ENCODE assay signal across 21 cellular contexts in the genomic region with DNA sequence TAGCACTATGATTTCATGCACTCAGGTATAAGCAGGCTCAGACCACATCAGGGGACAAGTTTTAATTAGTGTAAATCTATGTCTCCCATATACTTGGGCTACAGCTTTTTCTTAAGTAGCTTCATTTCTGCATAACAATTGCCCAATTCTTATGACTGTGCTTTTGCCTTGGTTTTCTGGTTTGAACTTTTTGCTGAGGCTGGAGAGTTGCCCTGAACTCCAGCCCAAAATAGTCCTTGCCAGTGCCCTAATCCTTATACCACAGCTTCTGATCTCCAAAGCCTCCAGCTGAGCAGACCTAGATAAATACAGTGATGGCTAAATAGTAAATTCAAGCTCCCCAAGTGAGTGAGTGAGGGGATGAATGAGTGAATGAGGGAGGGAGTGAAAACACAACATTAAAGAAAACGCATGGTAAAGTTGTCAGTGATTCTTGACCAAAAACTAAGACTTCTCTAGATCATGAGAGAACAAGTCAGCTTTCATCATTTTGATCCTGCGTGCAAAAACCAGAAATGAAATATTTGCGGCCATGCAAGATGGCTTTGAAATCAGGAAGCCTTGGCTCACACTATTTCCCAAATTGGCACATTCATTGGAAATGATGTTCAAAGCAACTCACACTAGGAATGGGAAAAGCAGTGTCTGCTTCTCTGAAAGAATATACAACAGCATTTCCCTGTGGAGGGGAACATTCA.
DNase-seq lines count a peak whose midpoint lies in the region; ATAC-seq and TF ChIP-seq lines count a peak whose summit lies in the region.
"Had no signal": no experiment of that assay in that cellular context is flagged by ENCODE, and none has a peak within 500 bp of the region (broad histone marks: within the 10 kb centered on the region; RNA-seq: fewer than 3 reads in every experiment).

No MANE protein-coding gene starts in this region.

- H3K27ac ChIP-seq in smooth muscle cell (ENCODE audit: low read depth), result no peak overlapping the region
- H3K27ac ChIP-seq: tibial artery had no signal

- no peaks in the 10 kb centered on the region for H4K20me1 ChIP-seq in smooth muscle cell (ENCODE audit: low read depth)

- ATAC-seq in GM21717 (IDR thresholded peaks at IDR 0.05; ENCODE audit: unreplicated experiment), result peak; percentile 9
- ATAC-seq in GM21723 (IDR thresholded peaks at IDR 0.05; ENCODE audit: unreplicated experiment), result no peak
- ATAC-seq: activated CD8-positive, alpha-beta T cell treated with anti-CD3 and anti-CD28 coated beads, Interleukin-2, amount 10 ng/mL, durations not matched to agents 7 days and 5 days; stimulated activated memory B cell treated with anti-CD40 and anti-IgM and Interleukin-4, amounts not matched to agents 10 μg/mL and 1 μg/mL and 100 μg/mL, for 72 hours had no signal

- no peaks in the 10 kb centered on the region for H3K9me3 ChIP-seq in adipocyte (ENCODE audit: control insufficient read depth, low read length)
- no peaks in the 10 kb centered on the region for H3K9me3 ChIP-seq in smooth muscle cell (replicated peaks; ENCODE audit: low read depth)
- H3K9me3 ChIP-seq: tibial artery had no signal

- H3K4me2 ChIP-seq in smooth muscle cell, result no peak overlapping the region

- H3K4me1 ChIP-seq in adipocyte (ENCODE audit: control insufficient read depth, insufficient read depth, low read length) (peaks cover 35% of the 10 kb centered on the region), smooth muscle cell (ENCODE audit: low read depth) (no peaks in the 10 kb centered on the region)

- H3K79me2 ChIP-seq in smooth muscle cell (ENCODE audit: low read depth), result no peaks in the 10 kb centered on the region

- H3K9ac ChIP-seq in adipocyte (ENCODE audit: low read length) (peak overlapping the region; percentile 27), smooth muscle cell (ENCODE audit: low read depth) (no peak overlapping the region)

- H3K27me3 ChIP-seq in adipocyte (replicated peaks; ENCODE audit: control insufficient read depth, insufficient read depth, low read length) (no peaks in the 10 kb centered on the region), smooth muscle cell (ENCODE audit: low read depth) (no peaks in the 10 kb centered on the region)
- H3K27me3 ChIP-seq: tibial artery had no signal

- DNase-seq in adipocyte (ENCODE audit: low read depth) (peak; percentile 59), fibroblast of the conjunctiva (ENCODE audit: low read depth) (peak; percentile 8), smooth muscle cell (lab: John Stamatoyannopoulos, UW; ENCODE audit: unreplicated experiment) (no peak), C1 segment of cervical spinal cord (lab: John Stamatoyannopoulos, UW) (no peak), COLO668 (lab: John Stamatoyannopoulos, UW; ENCODE audit: unreplicated experiment) (no peak), DMS53 treated with DMSO at 0.1 percent for 48 hours (lab: John Stamatoyannopoulos, UW; ENCODE audit: unreplicated experiment) (no peak)
- DNase-seq: activated CD4-positive, CD25-positive, alpha-beta regulatory T cell treated with anti-CD3 and anti-CD28 coated beads, Interleukin-2, amount 50 U/mL, for 72 hours; activated CD8-positive, alpha-beta T cell treated with anti-CD3 and anti-CD28 coated beads, Interleukin-2, amount 10 ng/mL, durations not matched to agents 7 days and 5 days; activated T-cell treated with anti-CD3 and anti-CD28 coated beads, Interleukin-2, amount 50 U/mL, for 1 hour; amniotic stem cell; CD8-positive, alpha-beta memory T cell; DMS79; erythroblast; NCI-H1436; NCI-H524 treated with DMSO at 0.1 percent for 48 hours; occipital lobe; T-helper 9 cell had no signal

- H2AFZ ChIP-seq in smooth muscle cell (ENCODE audit: low read depth), result peak overlapping the region; percentile 48

- no peak for TF ChIP-seq CTCF in smooth muscle cell (IDR thresholded peaks at IDR 0.05; ENCODE audit: borderline replicate concordance, insufficient read depth, poor library complexity, severe bottlenecking)

- no peaks in the 10 kb centered on the region for H3F3A ChIP-seq in smooth muscle cell (ENCODE audit: low read depth)

- H3K36me3 ChIP-seq in adipocyte (ENCODE audit: control insufficient read depth, insufficient read depth, low read length, severe bottlenecking) (no peaks in the 10 kb centered on the region), smooth muscle cell (ENCODE audit: low read depth) (no peaks in the 10 kb centered on the region)
- H3K36me3 ChIP-seq: tibial artery had no signal

- H3K4me3 ChIP-seq in adipocyte (ENCODE audit: low read length) (peak overlapping the region; percentile 20), smooth muscle cell (no peak overlapping the region)
- H3K4me3 ChIP-seq: tibial artery had no signal

- 97% methylated on average over 3 of the region's 3 CpGs for WGBS in smooth muscle cell (ENCODE audit: low lambda C conversion rate)

Comparison
In these comparisons a context has a peak if more than half of its experiments do, and no peak if none do; other contexts are left out.
1. DNase-seq: peak in adipocyte (single experiment) and fibroblast of the conjunctiva (single experiment); none in smooth muscle cell (single experiment), C1 segment of cervical spinal cord (0 of 14), COLO668 (single experiment) and DMS53 treated with DMSO at 0.1 percent for 48 hours (single experiment).